ENCODE assay signal across 11 cellular contexts in genomic region chr16:50024207-50024606, GRCh38. TPM values are rescaled to one million over a fixed set of nuclear protein-coding genes. Genes with fewer than 3 reads are reported as not detected.
A peak's percentile ranks its signal among the peaks of the same experiment; 100 is the strongest.
DNase-seq lines count a peak whose midpoint lies in the region; ATAC-seq, FAIRE-seq and TF ChIP-seq lines count a peak whose summit lies in the region.
"Had no signal": no experiment of that assay in that cellular context is flagged by ENCODE, and none has a peak within 500 bp of the region (broad histone marks: within the 10 kb centered on the region; RNA-seq: fewer than 3 reads in every experiment).

No MANE protein-coding gene starts in this region.

- ATAC-seq in CD4-positive, CD25-positive, alpha-beta regulatory T cell (ENCODE audit: low read depth in 2 of 2), result no peak
- no peak for ATAC-seq in activated naive CD8-positive, alpha-beta T cell treated with anti-CD3 and anti-CD28 coated beads, Interleukin-2, amount 50 U/mL, for 24 hours
- ATAC-seq in HG03469 (IDR thresholded peaks at IDR 0.05; ENCODE audit: unreplicated experiment), result no peak

- no peaks in the 10 kb centered on the region for H3K36me3 ChIP-seq in CD4-positive, CD25-positive, alpha-beta regulatory T cell (ENCODE audit: control insufficient read depth, insufficient read depth, low read length)

- peak overlapping the region; percentile 92 to 98 (median 98) for H3K4me3 Mint-ChIP-seq in CD4-positive, CD25-positive, alpha-beta regulatory T cell
- H3K4me3 Mint-ChIP-seq in HFFc6, result peak overlapping the region; percentile 99
- H3K4me3 Mint-ChIP-seq in activated naive CD8-positive, alpha-beta T cell treated with anti-CD3 and anti-CD28 coated beads, Interleukin-2, amount 50 U/mL, for 24 hours, result peak overlapping the region; percentile 92
- H3K4me3 Mint-ChIP-seq in nephron, result peak overlapping the region; percentile 92 to 96 (median 96)

- peaks cover 6% of the 10 kb centered on the region for H3K27me3 Mint-ChIP-seq in CD4-positive, CD25-positive, alpha-beta regulatory T cell
- H3K27me3 Mint-ChIP-seq in HFFc6 (ENCODE audit: insufficient read depth) (no peaks in the 10 kb centered on the region; the same call in 1 of the 2 replicates), nephron (ENCODE audit: low read depth) (peaks cover 3% of the 10 kb centered on the region)
- H3K27me3 Mint-ChIP-seq in activated naive CD8-positive, alpha-beta T cell treated with anti-CD3 and anti-CD28 coated beads, Interleukin-2, amount 50 U/mL, for 24 hours, result no peaks in the 10 kb centered on the region

- no peaks in the 10 kb centered on the region for H3K9me3 Mint-ChIP-seq in CD4-positive, CD25-positive, alpha-beta regulatory T cell
- H3K9me3 Mint-ChIP-seq in HFFc6 (no peaks in the 10 kb centered on the region), nephron (no peaks in the 10 kb centered on the region)
- H3K9me3 Mint-ChIP-seq in activated naive CD8-positive, alpha-beta T cell treated with anti-CD3 and anti-CD28 coated beads, Interleukin-2, amount 50 U/mL, for 24 hours, result no peaks in the 10 kb centered on the region

- H3K4me1 Mint-ChIP-seq in CD4-positive, CD25-positive, alpha-beta regulatory T cell, result peaks cover 7 to 47% (median 19%) of the 10 kb centered on the region in 4 donors
- peaks cover 20% of the 10 kb centered on the region for H3K4me1 Mint-ChIP-seq in HFFc6 (ENCODE audit: low read depth)
- H3K4me1 Mint-ChIP-seq in activated naive CD8-positive, alpha-beta T cell treated with anti-CD3 and anti-CD28 coated beads, Interleukin-2, amount 50 U/mL, for 24 hours, result peaks cover 24% of the 10 kb centered on the region
- peaks cover 9% of the 10 kb centered on the region for H3K4me1 Mint-ChIP-seq in nephron

- H3K9me3 ChIP-seq in CD4-positive, CD25-positive, alpha-beta regulatory T cell (ENCODE audit: control insufficient read depth in 2 of 2, low read length in 2 of 2), result no peaks in the 10 kb centered on the region

- H3K4me3 ChIP-seq in CD4-positive, CD25-positive, alpha-beta regulatory T cell (ENCODE audit: low read depth, low read length), result peak overlapping the region; percentile 74

- FAIRE-seq in H54 (lab: Jason Lieb, UNC), result no peak
- FAIRE-seq: bronchial epithelial cell had no signal

- no peak for TF ChIP-seq CTCF in HFFc6 (IDR thresholded peaks at IDR 0.05)
- no peak for TF ChIP-seq CTCF in nephron (IDR thresholded peaks at IDR 0.05; ENCODE audit: unreplicated experiment in 3 of 3)

- TF ChIP-seq POLR2A in H54 (IDR thresholded peaks at IDR 0.05; ENCODE audit: low read depth, low read length), result no peak

- peak overlapping the region; percentile 77 for H3K27ac ChIP-seq in CD4-positive, CD25-positive, alpha-beta regulatory T cell (ENCODE audit: insufficient read depth, low read length, poor library complexity, severe bottlenecking)

- no peaks in the 10 kb centered on the region for H3K36me3 Mint-ChIP-seq in CD4-positive, CD25-positive, alpha-beta regulatory T cell
- H3K36me3 Mint-ChIP-seq in HFFc6 (ENCODE audit: low read depth) (no peaks in the 10 kb centered on the region), nephron (ENCODE audit: low read depth) (peaks cover 4% of the 10 kb centered on the region)
- H3K36me3 Mint-ChIP-seq in activated naive CD8-positive, alpha-beta T cell treated with anti-CD3 and anti-CD28 coated beads, Interleukin-2, amount 50 U/mL, for 24 hours (ENCODE audit: low read depth), result no peaks in the 10 kb centered on the region

- H3K27ac Mint-ChIP-seq in CD4-positive, CD25-positive, alpha-beta regulatory T cell, result peak overlapping the region in 2 of 3 donors; percentile 90 to 97
- H3K27ac Mint-ChIP-seq in HFFc6 (0 out of 2 replicates have a peak overlapping the region, but pooled peaks have one; percentile 69), nephron (peak overlapping the region in 2 of 3 experiments; percentile 94 to 97)
- H3K27ac Mint-ChIP-seq in activated naive CD8-positive, alpha-beta T cell treated with anti-CD3 and anti-CD28 coated beads, Interleukin-2, amount 50 U/mL, for 24 hours, result peak overlapping the region; percentile 84

- peaks cover 20% of the 10 kb centered on the region for H3K4me1 ChIP-seq in CD4-positive, CD25-positive, alpha-beta regulatory T cell (ENCODE audit: control insufficient read depth, insufficient read depth, low read length, poor library complexity, severe bottlenecking)

- no peak for DNase-seq in CD4-positive, CD25-positive, alpha-beta regulatory T cell
- DNase-seq in HFFc6 (no peak), NCI-H345 (lab: John Stamatoyannopoulos, UW) (no peak), H54 (ENCODE audit: insufficient read length, low spot score) (no peak)
- no peak for DNase-seq in activated naive CD8-positive, alpha-beta T cell treated with anti-CD3 and anti-CD28 coated beads, Interleukin-2, amount 50 U/mL, for 24 hours
- DNase-seq in effector CD8-positive, alpha-beta T cell (lab: John Stamatoyannopoulos, UW), result no peak
- DNase-seq: left cardiac atrium, right cardiac atrium had no signal

- peaks cover 10% of the 10 kb centered on the region for H3K27me3 ChIP-seq in CD4-positive, CD25-positive, alpha-beta regulatory T cell (ENCODE audit: control insufficient read depth, insufficient read depth, low read length)

RNA-seq across cellular contexts. Expression of gene CNEP1R1, which starts 0.8 kb away (rescaled TPM):
- 36.6 TPM for total RNA-seq in CD4-positive, CD25-positive, alpha-beta regulatory T cell
- 10 to 100 TPM; 16.8 to 24.1 (median 21.2) TPM for polyA plus RNA-seq in CD4-positive, CD25-positive, alpha-beta regulatory T cell
- total RNA-seq in HFFc6 (2021; fragmentation: NEBNext Ultra II Directional; extraction: Animal tissue kit (Norgen Biotek cat#: 25700)), result 10 to 100 TPM; 22.7 to 28.1 (median 24.2) TPM

RNA-seq across cellular contexts. Expression of gene HEATR3, which starts 41.6 kb away (rescaled TPM):
- 28.7 TPM for total RNA-seq in CD4-positive, CD25-positive, alpha-beta regulatory T cell
- polyA plus RNA-seq in CD4-positive, CD25-positive, alpha-beta regulatory T cell, result 1 to 10 TPM; 4.5 to 6.7 (median 5.7) TPM
- total RNA-seq in HFFc6 (2021; fragmentation: NEBNext Ultra II Directional; extraction: Animal tissue kit (Norgen Biotek cat#: 25700)), result 10 to 100 TPM; 17.2 to 23.8 (median 19.6) TPM
